ENCODE assay signal across 31 cellular contexts in the genomic region with DNA sequence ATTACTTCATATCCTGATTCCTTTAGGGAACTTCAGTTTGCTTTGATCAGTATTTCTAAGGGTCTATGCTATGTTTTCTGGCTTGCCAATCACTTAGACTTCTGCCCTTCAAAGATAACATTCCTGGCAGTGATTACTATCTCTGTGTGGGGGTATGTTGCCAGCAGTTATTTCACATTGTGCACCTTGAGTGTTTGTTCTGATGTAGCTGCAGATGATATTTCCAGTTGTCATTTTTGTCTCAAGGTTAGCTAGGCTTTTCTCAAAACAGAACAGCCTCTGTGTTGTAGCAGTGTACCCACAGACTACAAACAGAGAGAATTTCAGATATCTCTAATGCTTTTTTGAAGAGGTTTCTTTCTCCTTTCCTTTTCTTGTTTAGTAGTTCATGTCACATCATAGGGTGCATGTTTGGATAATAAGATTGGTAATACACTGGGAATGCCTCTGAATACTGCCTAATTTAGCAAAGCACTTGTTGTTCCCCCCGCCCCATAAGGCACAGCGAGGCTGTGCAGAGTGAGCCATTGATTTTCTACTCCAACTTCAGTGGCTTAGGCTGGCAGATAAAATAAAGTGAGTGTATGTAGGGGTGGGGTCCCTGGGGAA.
DNase-seq lines count a peak whose midpoint lies in the region; ATAC-seq, FAIRE-seq and TF ChIP-seq lines count a peak whose summit lies in the region.
"Had no signal": no experiment of that assay in that cellular context is flagged by ENCODE, and none has a peak within 500 bp of the region (broad histone marks: within the 10 kb centered on the region; RNA-seq: fewer than 3 reads in every experiment).

No MANE protein-coding gene starts in this region.

- BruUV-seq in K562 (replicated peaks; lab: Mats Ljungman, UMichigan) = no TSS peak

- H3K9me3 Mint-ChIP-seq in neural progenitor cell = no peaks in the 10 kb centered on the region
- H3K9me3 Mint-ChIP-seq: activated T-cell treated with anti-CD3 and anti-CD28 coated beads, Interleukin-2, amount 50 U/mL, for 24 hours; nephron; stimulated activated naive CD8-positive, alpha-beta T cell treated with anti-CD3 and anti-CD28 coated beads, Interleukin-15, amount 100 ng/mL, for 72 hours had no signal

- no peak for DNase-seq in K562 (ENCODE audit: extremely low read depth in 1 of 4, low spot score in 3 of 4)
- DNase-seq in neural progenitor cell (ENCODE audit: low spot score) = no peak
- no peak for DNase-seq in foreskin keratinocyte
- DNase-seq: activated CD4-positive, alpha-beta T cell treated with anti-CD3 and anti-CD28 coated beads, Interleukin-2, amount 50 U/mL, for 1 hour; activated CD4-positive, CD25-positive, alpha-beta regulatory T cell; activated gamma-delta T cell treated with Interleukin-2 at 50 U/mL for 16 hours; activated T-cell treated with anti-CD3 and anti-CD28 coated beads, Interleukin-2, amount 50 U/mL, for 24 hours; cerebellar nuclear complex; COR-L47; esophagus squamous epithelium; foreskin melanocyte; GOT3; lower lobe of right lung; NCI-H1105 treated with DMSO at 0.1 percent for 48 hours; NCI-H1930; NCI-H2171 treated with DMSO at 0.1 percent for 48 hours; NCI-H510A; stimulated activated CD4-positive, alpha-beta T cell treated with anti-CD3 and anti-CD28 coated beads, Interleukin-12 subunit alpha, Interleukin-12 subunit beta, amount 100 ng/mL, for 4 hours; stimulated activated CD4-positive, alpha-beta T cell treated with anti-CD3 and anti-CD28 coated beads, Interleukin-2, amount 100 ng/mL, for 48 hours; stimulated activated naive CD8-positive, alpha-beta T cell treated with anti-CD3 and anti-CD28 coated beads, Interleukin-15, amount 100 ng/mL, for 72 hours; T1000 had no signal

- no peak for ATAC-seq in K562
- no peak for ATAC-seq in GM19035 (IDR thresholded peaks at IDR 0.05; ENCODE audit: unreplicated experiment)
- ATAC-seq in foreskin keratinocyte = no peak
- ATAC-seq: lower lobe of right lung; stimulated activated naive CD8-positive, alpha-beta T cell treated with anti-CD3 and anti-CD28 coated beads, Interleukin-15, amount 100 ng/mL, for 72 hours had no signal

- CTCF ChIA-PET in K562 (lab: Yijun Ruan, JAX; ENCODE audit: low intra/inter-chr PET ratio) = no interaction called here

- H3K9me3 ChIP-seq in Loucy (ENCODE audit: insufficient read depth, low read depth, low read length) = no peaks in the 10 kb centered on the region
- no peaks in the 10 kb centered on the region for H3K9me3 ChIP-seq in K562 (replicated peaks; ENCODE audit: control insufficient read depth, insufficient read depth, low read depth, low read length)
- H3K9me3 ChIP-seq in neural cell (ENCODE audit: low read length) = no peaks in the 10 kb centered on the region
- H3K9me3 ChIP-seq in neural progenitor cell (ENCODE audit: low read depth) = no peaks in the 10 kb centered on the region
- H3K9me3 ChIP-seq: esophagus squamous epithelium, lower lobe of right lung, thoracic aorta had no signal

- 11% methylated on average over 2 of the region's 2 CpGs for WGBS in K562 (ENCODE audit: insufficient coverage, low coverage, missing lambda C conversion rate)
- WGBS in urinary bladder = 97% methylated on average over 2 of the region's 2 CpGs

- no peaks in the 10 kb centered on the region for H3K4me1 Mint-ChIP-seq in neural progenitor cell
- H3K4me1 Mint-ChIP-seq: brain; nephron; stimulated activated naive CD8-positive, alpha-beta T cell treated with anti-CD3 and anti-CD28 coated beads, Interleukin-15, amount 100 ng/mL, for 72 hours had no signal

- TF ChIP-seq POLR2A in K562 (conservative IDR thresholded peaks at IDR 0.05) = no peak

- H3K27me3 ChIP-seq in Loucy (ENCODE audit: insufficient read depth, low read length, poor library complexity, severe bottlenecking) (no peaks in the 10 kb centered on the region), K562 (ENCODE audit: control insufficient read depth in 2 of 2, insufficient read depth in 2 of 2, low read length in 2 of 2) (no peaks in the 10 kb centered on the region), neural cell (ENCODE audit: insufficient read depth, low read depth, low read length) (no peaks in the 10 kb centered on the region), neural progenitor cell (no peaks in the 10 kb centered on the region), foreskin keratinocyte (no peaks in the 10 kb centered on the region)
- H3K27me3 ChIP-seq: esophagus squamous epithelium, MG63 had no signal

- H3K27me3 Mint-ChIP-seq in neural progenitor cell (ENCODE audit: insufficient read depth, low read depth) = no peaks in the 10 kb centered on the region

- POLR2A ChIA-PET in K562 (lab: Yijun Ruan, JAX) = no interaction called here

- intact Hi-C loops in K562 (cut with micrococcal nuclease) = no loop called here

- H3K4me3 ChIP-seq in Loucy (ENCODE audit: low read length, poor library complexity, severe bottlenecking) (no peak overlapping the region), K562 (no peak overlapping the region), neural cell (ENCODE audit: low read length) (no peak overlapping the region), urinary bladder (ENCODE audit: low read depth, low read length) (no peak overlapping the region), neural progenitor cell (no peak overlapping the region)
- H3K4me3 ChIP-seq: esophagus squamous epithelium, lower lobe of right lung, MG63, thoracic aorta had no signal

- H4K20me1 ChIP-seq in Loucy (ENCODE audit: insufficient read depth, low read length, poor library complexity, severe bottlenecking) = no peaks in the 10 kb centered on the region
- H4K20me1 ChIP-seq in K562 (replicated peaks; ENCODE audit: control insufficient read depth, insufficient read depth, low read length) = no peaks in the 10 kb centered on the region
- H4K20me1 ChIP-seq in neural cell (ENCODE audit: insufficient read depth) = no peaks in the 10 kb centered on the region
- H4K20me1 ChIP-seq in neural progenitor cell (ENCODE audit: low read depth) = no peaks in the 10 kb centered on the region

- FAIRE-seq in K562 (lab: Jason Lieb, UNC) = no peak

- TF ChIP-seq EP300 in K562 (IDR thresholded peaks at IDR 0.05; ENCODE audit: low read length) = no peak
- peak; percentile 46 for TF ChIP-seq EP300 in neural cell (conservative IDR thresholded peaks at IDR 0.05; ENCODE audit: poor library complexity, severe bottlenecking)

- H3K27ac ChIP-seq in K562 (ENCODE audit: extremely low read depth, low read depth, low read length) (no peak overlapping the region), neural cell (ENCODE audit: low read length) (no peak overlapping the region), urinary bladder (ENCODE audit: low read depth) (peak overlapping the region; percentile 50), neural progenitor cell (no peak overlapping the region), foreskin keratinocyte (no peak overlapping the region)
- H3K27ac ChIP-seq: C4-2B, lower lobe of right lung, parathyroid adenoma had no signal

- H3K36me3 ChIP-seq in Loucy (ENCODE audit: insufficient read depth, low read length) = no peaks in the 10 kb centered on the region
- H3K36me3 ChIP-seq in K562 (ENCODE audit: control insufficient read depth, insufficient read depth, low read length) = no peaks in the 10 kb centered on the region
- H3K36me3 ChIP-seq in neural cell (ENCODE audit: insufficient read depth, low read length) = no peaks in the 10 kb centered on the region
- H3K36me3 ChIP-seq in urinary bladder (ENCODE audit: insufficient read depth) = no peaks in the 10 kb centered on the region
- H3K36me3 ChIP-seq in neural progenitor cell = no peaks in the 10 kb centered on the region
- H3K36me3 ChIP-seq: esophagus squamous epithelium, lower lobe of right lung, MG63, thoracic aorta had no signal

- H3K9ac ChIP-seq in Loucy (ENCODE audit: low read depth, low read length, poor library complexity, severe bottlenecking) (no peak overlapping the region), K562 (ENCODE audit: insufficient read depth in 1 of 2, low read depth in 2 of 2, low read length in 2 of 2) (no peak overlapping the region), neural cell (ENCODE audit: low read length) (no peak overlapping the region), neural progenitor cell (no peak overlapping the region)
- H3K9ac ChIP-seq: parathyroid adenoma had no signal

- no peak for TF ChIP-seq CTCF in Loucy (conservative IDR thresholded peaks at IDR 0.05; ENCODE audit: low read length)
- no peak for TF ChIP-seq CTCF in K562 (IDR thresholded peaks at IDR 0.05 in 2 of 3, conservative IDR thresholded peaks at IDR 0.05 in 1 of 3; ENCODE audit: insufficient read depth in 2 of 3, low read depth in 1 of 3, low read length in 3 of 3)
- TF ChIP-seq CTCF in neural cell (IDR thresholded peaks at IDR 0.05; ENCODE audit: poor library complexity, severe bottlenecking) = no peak
- no peak for TF ChIP-seq CTCF in neural progenitor cell (IDR thresholded peaks at IDR 0.05)
- TF ChIP-seq CTCF in foreskin keratinocyte (conservative IDR thresholded peaks at IDR 0.05) = no peak

- H3K9me2 ChIP-seq in Loucy (replicated peaks; ENCODE audit: low read depth, low read length) (no peaks in the 10 kb centered on the region), neural cell (ENCODE audit: insufficient read depth, low read length) (no peaks in the 10 kb centered on the region)

- H3K4me3 Mint-ChIP-seq in neural progenitor cell = no peak overlapping the region
- H3K4me3 Mint-ChIP-seq: activated T-cell treated with anti-CD3 and anti-CD28 coated beads, Interleukin-2, amount 50 U/mL, for 24 hours; brain; nephron; stimulated activated naive CD8-positive, alpha-beta T cell treated with anti-CD3 and anti-CD28 coated beads, Interleukin-15, amount 100 ng/mL, for 72 hours had no signal

- peaks cover 6% of the 10 kb centered on the region; the same call in 1 of the 2 replicates for H3F3A ChIP-seq in Loucy (ENCODE audit: low read depth)
- H3F3A ChIP-seq in neural cell (ENCODE audit: insufficient read depth, low read length, poor library complexity, severe bottlenecking) = no peaks in the 10 kb centered on the region
- H3F3A ChIP-seq in neural progenitor cell (ENCODE audit: low read depth) = no peaks in the 10 kb centered on the region

- H3K79me2 ChIP-seq in Loucy (ENCODE audit: insufficient read depth, low read length) = no peaks in the 10 kb centered on the region
- no peaks in the 10 kb centered on the region for H3K79me2 ChIP-seq in K562 (ENCODE audit: control insufficient read depth, insufficient read depth, low read length)
- H3K79me2 ChIP-seq in neural cell (replicated peaks; ENCODE audit: insufficient read depth, low read length) = no peaks in the 10 kb centered on the region
- H3K79me2 ChIP-seq in neural progenitor cell (ENCODE audit: low read depth) = no peaks in the 10 kb centered on the region
- H3K79me2 ChIP-seq: parathyroid adenoma had no signal

- H3K27ac Mint-ChIP-seq in neural progenitor cell = no peak overlapping the region
- H3K27ac Mint-ChIP-seq: activated T-cell treated with anti-CD3 and anti-CD28 coated beads, Interleukin-2, amount 50 U/mL, for 24 hours; brain; nephron; stimulated activated naive CD8-positive, alpha-beta T cell treated with anti-CD3 and anti-CD28 coated beads, Interleukin-15, amount 100 ng/mL, for 72 hours had no signal

- H3K9me1 ChIP-seq in K562 (ENCODE audit: control insufficient read depth, insufficient read depth, low read length) = no peaks in the 10 kb centered on the region

- no peak for TF ChIP-seq RAD21 in K562 (CRISPR knock-in tag; conservative IDR thresholded peaks at IDR 0.05 in 1 of 2, IDR thresholded peaks at IDR 0.05 in 1 of 2)
- no peak for TF ChIP-seq RAD21 in neural cell (conservative IDR thresholded peaks at IDR 0.05)

- H3K36me3 Mint-ChIP-seq in neural progenitor cell = peaks cover 2% of the 10 kb centered on the region
- H3K36me3 Mint-ChIP-seq: brain had no signal

- in situ Hi-C loops in K562 (cut with MboI) = no loop called here

- H2AFZ ChIP-seq in Loucy (ENCODE audit: low read length) (peak overlapping the region; percentile 46), K562 (ENCODE audit: low read depth, low read length) (no peak overlapping the region), neural cell (ENCODE audit: low read depth, low read length) (no peak overlapping the region), neural progenitor cell (replicated peaks) (no peak overlapping the region)
- H2AFZ ChIP-seq: parathyroid adenoma had no signal

- H3K4me1 ChIP-seq in Loucy (ENCODE audit: insufficient read depth, low read length, poor library complexity, severe bottlenecking) (peaks cover 16% of the 10 kb centered on the region), K562 (replicated peaks in 1 of 2; ENCODE audit: control insufficient read depth in 2 of 2, insufficient read depth in 2 of 2, low read length in 2 of 2) (no peaks in the 10 kb centered on the region), urinary bladder (ENCODE audit: insufficient read depth) (no peaks in the 10 kb centered on the region), neural progenitor cell (no peaks in the 10 kb centered on the region), foreskin keratinocyte (peaks cover 14% of the 10 kb centered on the region)

- H3K4me2 ChIP-seq in Loucy (ENCODE audit: low read depth, low read length, poor library complexity, severe bottlenecking) (no peak overlapping the region), K562 (ENCODE audit: insufficient read depth, low read length) (no peak overlapping the region), neural cell (ENCODE audit: low read length) (no peak overlapping the region), neural progenitor cell (no peak overlapping the region)
